19 cellular contexts compared by ENCODE assay signal in genomic region chr9:96038271-96038670, GRCh38.
"Had no signal": no experiment of that assay in that cellular context is flagged by ENCODE, and none has a peak within 500 bp of the region (broad histone marks: within the 10 kb centered on the region; RNA-seq: fewer than 3 reads in every experiment).

No MANE protein-coding gene starts in this region.

- H3K4me1 Mint-ChIP-seq: mesothelial cell of epicardium, naive B cell had no signal

- ATAC-seq: effector memory CD8-positive, alpha-beta T cell; foreskin keratinocyte; gastroesophageal sphincter; heart left ventricle; left cardiac atrium; left lung; left ventricle myocardium superior; lower lobe of right lung; mucosa of descending colon had no signal

- H3K4me3 Mint-ChIP-seq: dendritic cell treated with granulocyte-macrophage colony-stimulating factor and Interleukin-4, amounts not matched to agents 40 ng/mL and 50 ng/mL, for 4 days; effector memory CD8-positive, alpha-beta T cell; endodermal cell; mesothelial cell of epicardium; naive B cell had no signal

- H3K27me3 Mint-ChIP-seq: effector memory CD8-positive, alpha-beta T cell; naive thymus-derived CD8-positive, alpha-beta T cell had no signal

- DNase-seq: colonic mucosa; cortex of kidney; effector CD8-positive, alpha-beta T cell; effector memory CD8-positive, alpha-beta T cell; endodermal cell; foreskin keratinocyte; heart left ventricle; hippocampal formation; left cardiac atrium; left ventricle myocardium superior; lower lobe of right lung; mesenchymal stem cell; mucosa of descending colon; naive B cell; naive thymus-derived CD8-positive, alpha-beta T cell had no signal

- H3K27ac Mint-ChIP-seq: dendritic cell treated with granulocyte-macrophage colony-stimulating factor and Interleukin-4, amounts not matched to agents 40 ng/mL and 50 ng/mL, for 4 days; effector memory CD8-positive, alpha-beta T cell; endodermal cell; mesothelial cell of epicardium had no signal
